In genomic region chr11:75815345-75815983, GRCh38 we compare ENCODE assay signal across 8 cellular contexts. TPM values are rescaled to one million over a fixed set of nuclear protein-coding genes. Genes with fewer than 3 reads are reported as not detected.
DNase-seq lines count a peak whose midpoint lies in the region; ATAC-seq and TF ChIP-seq lines count a peak whose summit lies in the region.

No MANE protein-coding gene starts in this region.

- DNase-seq in A673 (ENCODE audit: low spot score) = peak; percentile 60
- DNase-seq in SW480 (ENCODE audit: low spot score) = peak; percentile 53
- DNase-seq in cardiac fibroblast (ENCODE audit: low read depth in 2 of 2) = peak in 1 of 2 donors; percentile 41
- DNase-seq in left lung = peak in 1 of 2 donors; percentile 91
- DNase-seq in stimulated activated CD8-positive, alpha-beta memory T cell treated with anti-CD3 and anti-CD28 coated beads, Interleukin-15, amount 100 ng/mL, for 4 hours (ENCODE audit: low read depth in 2 of 2) = peak; percentile 13 to 23

- H3K27me3 ChIP-seq in A673 (replicated peaks; ENCODE audit: insufficient read depth, low read depth, low read length, poor library complexity) (no peaks in the 10 kb centered on the region), left lung (no peaks in the 10 kb centered on the region)

- no peaks in the 10 kb centered on the region for H3K36me3 ChIP-seq in A673 (ENCODE audit: insufficient read depth, low read length, poor library complexity, severe bottlenecking)
- no peaks in the 10 kb centered on the region for H3K36me3 ChIP-seq in left lung

- H3K4me3 ChIP-seq in A673 (ENCODE audit: low read depth, low read length, poor library complexity, severe bottlenecking) (peak overlapping the region; percentile 83), cardiac fibroblast (replicated peaks in 1 of 2; ENCODE audit: low read depth in 2 of 2, low read length in 2 of 2) (peak overlapping the region; percentile 84 to 86), left lung (peak overlapping the region; percentile 97 to 99)

- H3K9me3 ChIP-seq in A673 (ENCODE audit: low read depth, low read length, poor library complexity, severe bottlenecking) = no peaks in the 10 kb centered on the region
- no peaks in the 10 kb centered on the region for H3K9me3 ChIP-seq in left lung

- TF ChIP-seq CTCF in A673 (conservative IDR thresholded peaks at IDR 0.05; ENCODE audit: low read depth, low read length) (no peak), cardiac fibroblast (IDR thresholded peaks at IDR 0.05; ENCODE audit: low read depth, low read length) (no peak), left lung (IDR thresholded peaks at IDR 0.05) (no peak)

- no TSS peak for BruUV-seq in A673 (replicated peaks; lab: Mats Ljungman, UMichigan)

- peak; percentile 11 for ATAC-seq in GM18868 (IDR thresholded peaks at IDR 0.05; ENCODE audit: unreplicated experiment)
- peak; percentile 16 for ATAC-seq in HG03175 (IDR thresholded peaks at IDR 0.05; ENCODE audit: unreplicated experiment)
- peak; percentile 27 for ATAC-seq in left lung
- no peak for ATAC-seq in HG03378 (IDR thresholded peaks at IDR 0.05; ENCODE audit: unreplicated experiment)

- POLR2A ChIA-PET in A673 (lab: Charles Lee; ENCODE audit: low non-redundant PET) = no interaction called here

- H3K27ac ChIP-seq in A673 (ENCODE audit: low read depth, low read length, poor library complexity, severe bottlenecking) (peak overlapping the region; percentile 76), left lung (peak overlapping the region; percentile 95 to 96)

- intact Hi-C loops in A673 (cut with micrococcal nuclease; ENCODE audit: unreplicated experiment) (loop anchor here (5.0 kb wide), 1 partner anchor 37 kb away; no protein-coding TSS in a partner anchor), left lung (cut with DNase I) (no loop called here)

- H3K4me1 ChIP-seq in A673 (ENCODE audit: insufficient read depth, low read length, poor library complexity, severe bottlenecking) (peaks cover 15% of the 10 kb centered on the region), left lung (peaks cover 19 to 58% of the 10 kb centered on the region in 2 donors)

- CTCF ChIA-PET in A673 (lab: Charles Lee) = interaction anchor here (0.6 kb wide), 2 partner anchors 253 to 557 kb away, joined by 3 to 4 read pairs; no protein-coding TSS in a partner anchor

RNA-seq across cellular contexts. Expression of gene UVRAG, which starts 0.5 kb away (rescaled TPM):
- total RNA-seq in A673 (2021) = 19.6 and 21.1 TPM in 2 replicates
- 10 to 100 TPM; 29.6 to 36.0 TPM for total RNA-seq in left lung

RNA-seq across cellular contexts. Expression of gene DGAT2, which starts 46.9 kb away (rescaled TPM):
- total RNA-seq in A673 (2021) (3.7 and 4.1 TPM in 2 replicates), left lung (10 to 100 TPM in 1 of 2 donors, 1 to 10 TPM in 1; 8.1 to 14.9 TPM)
